In the genomic region with DNA sequence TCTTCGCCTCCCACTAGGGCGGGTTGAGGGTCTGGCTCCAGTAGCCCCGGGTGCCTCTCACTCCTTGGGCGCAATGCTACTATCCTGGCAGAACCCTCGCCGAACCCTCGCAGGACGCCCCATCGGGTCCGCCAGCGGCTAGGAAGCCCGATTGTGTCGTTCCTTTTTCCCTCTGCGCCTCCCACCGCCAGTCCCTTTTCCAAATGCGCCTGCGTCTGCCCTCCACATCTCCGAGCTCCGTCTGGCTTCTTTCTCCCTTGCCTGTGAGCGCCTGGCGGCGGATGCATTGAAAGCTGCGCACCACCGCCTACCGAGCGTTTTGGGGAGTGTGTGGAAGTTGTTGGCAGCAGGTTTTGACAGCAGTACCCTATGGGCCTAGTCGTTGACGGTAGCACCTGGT, we compare ENCODE assay signal across 10 cellular contexts. TPM values are rescaled to one million over a fixed set of nuclear protein-coding genes. Genes with fewer than 3 reads are reported as not detected.
DNase-seq lines count a peak whose midpoint lies in the region; ATAC-seq and TF ChIP-seq lines count a peak whose summit lies in the region.
"Had no signal": no experiment of that assay in that cellular context is flagged by ENCODE, and none has a peak within 500 bp of the region (broad histone marks: within the 10 kb centered on the region; RNA-seq: fewer than 3 reads in every experiment).

No MANE protein-coding gene starts in this region.

- no peaks in the 10 kb centered on the region for H3K36me3 ChIP-seq in ACC112 (ENCODE audit: insufficient read depth, low read length)
- no peaks in the 10 kb centered on the region for H3K36me3 ChIP-seq in Caco-2 (ENCODE audit: control insufficient read depth, insufficient read depth, low read length)

- H3K9me3 Mint-ChIP-seq in activated T-cell treated with anti-CD3 and anti-CD28 coated beads, Interleukin-2, amount 50 U/mL, for 4 hours = no peaks in the 10 kb centered on the region
- H3K9me3 Mint-ChIP-seq in Caco-2 (ENCODE audit: unreplicated experiment) = no peaks in the 10 kb centered on the region

- no peak overlapping the region for H3K4me3 Mint-ChIP-seq in activated T-cell treated with anti-CD3 and anti-CD28 coated beads, Interleukin-2, amount 50 U/mL, for 4 hours
- H3K4me3 Mint-ChIP-seq in Caco-2 (ENCODE audit: unreplicated experiment) = no peak overlapping the region

- no peak for TF ChIP-seq CTCF in Caco-2 (IDR thresholded peaks at IDR 0.05; ENCODE audit: insufficient read depth in 1 of 2, low read depth in 1 of 2, low read length in 1 of 2, severe bottlenecking in 1 of 2, unreplicated experiment in 1 of 2)

- H2AFZ ChIP-seq in ACC112 (ENCODE audit: low read length, unreplicated experiment) = peak overlapping the region; percentile 10

- H3K79me2 ChIP-seq in ACC112 (ENCODE audit: control insufficient read depth, insufficient read depth, low read length, unreplicated experiment) = no peaks in the 10 kb centered on the region

- H3K4me1 ChIP-seq in ACC112 (ENCODE audit: control insufficient read depth, insufficient read depth, low read length, unreplicated experiment) = no peaks in the 10 kb centered on the region
- no peaks in the 10 kb centered on the region for H3K4me1 ChIP-seq in Caco-2

- DNase-seq in NCI-H524 (lab: John Stamatoyannopoulos, UW) = peak; percentile 76 to 87
- DNase-seq in fibroblast of peridontal ligament (ENCODE audit: extremely low read depth) = peak; percentile 79
- peak; percentile 68 for DNase-seq in myocyte (ENCODE audit: low read depth)
- DNase-seq in activated T-cell treated with anti-CD3 and anti-CD28 coated beads, Interleukin-2, amount 50 U/mL, for 4 hours = no peak
- DNase-seq in NCI-H2196 (lab: John Stamatoyannopoulos, UW; ENCODE audit: unreplicated experiment) = no peak
- DNase-seq in Caco-2 = no peak
- DNase-seq: T-helper 1 cell had no signal

- peaks cover 14% of the 10 kb centered on the region for H3K27me3 Mint-ChIP-seq in activated T-cell treated with anti-CD3 and anti-CD28 coated beads, Interleukin-2, amount 50 U/mL, for 4 hours (ENCODE audit: low read depth)
- no peaks in the 10 kb centered on the region for H3K27me3 Mint-ChIP-seq in Caco-2 (ENCODE audit: insufficient read depth, unreplicated experiment)

- BruUV-seq in Caco-2 (replicated peaks; lab: Mats Ljungman, UMichigan) = no TSS peak

- H3K27me3 ChIP-seq in ACC112 (ENCODE audit: insufficient read depth, low read length) (no peaks in the 10 kb centered on the region), Caco-2 (replicated peaks; ENCODE audit: control insufficient read depth, insufficient read depth, low read length) (no peaks in the 10 kb centered on the region)

- H3K4me3 ChIP-seq in ACC112 (ENCODE audit: low read depth, low read length) (peak overlapping the region; percentile 70), Caco-2 (ENCODE audit: low read depth, low read length) (no peak overlapping the region)

- POLR2A ChIA-PET in Caco-2 (lab: Charles Lee) = no interaction called here

- H3K9me3 ChIP-seq in Caco-2 = no peaks in the 10 kb centered on the region

- no peak overlapping the region for H3K27ac Mint-ChIP-seq in Caco-2 (ENCODE audit: unreplicated experiment)

- ATAC-seq in activated T-cell treated with anti-CD3 and anti-CD28 coated beads, Interleukin-2, amount 50 U/mL, for 4 hours = no peak
- ATAC-seq in GM21717 (IDR thresholded peaks at IDR 0.05; ENCODE audit: unreplicated experiment) = no peak

- H3K27ac ChIP-seq in ACC112 (ENCODE audit: low read depth, low read length) = no peak overlapping the region
- H3K27ac ChIP-seq: C4-2B had no signal

- no peaks in the 10 kb centered on the region for H3K36me3 Mint-ChIP-seq in activated T-cell treated with anti-CD3 and anti-CD28 coated beads, Interleukin-2, amount 50 U/mL, for 4 hours (ENCODE audit: insufficient read depth)
- no peaks in the 10 kb centered on the region for H3K36me3 Mint-ChIP-seq in Caco-2 (ENCODE audit: insufficient read depth, unreplicated experiment)

- CTCF ChIA-PET in Caco-2 (lab: Charles Lee) = no interaction called here

- intact Hi-C loops in Caco-2 (cut with micrococcal nuclease; ENCODE audit: unreplicated experiment) = no loop called here

- H3K4me1 Mint-ChIP-seq in activated T-cell treated with anti-CD3 and anti-CD28 coated beads, Interleukin-2, amount 50 U/mL, for 4 hours (ENCODE audit: low read depth) = no peaks in the 10 kb centered on the region
- no peaks in the 10 kb centered on the region for H3K4me1 Mint-ChIP-seq in Caco-2 (ENCODE audit: low read depth, unreplicated experiment)

RNA-seq across cellular contexts. Expression of gene DIRAS3, which starts 1.0 kb away (rescaled TPM):
- total RNA-seq in myocyte (5.7 and 6.3 TPM in 2 replicates), Caco-2 (2022) (not detected in 2 replicates)
- polyA plus RNA-seq in myocyte (2012) = 5.3 TPM
- not detected for total RNA-seq in activated T-cell treated with anti-CD3 and anti-CD28 coated beads, Interleukin-2, amount 50 U/mL, for 4 hours

Comparison
In these comparisons a context has a peak if more than half of its experiments do, and no peak if none do; other contexts are left out.
1. DNase-seq: peak in NCI-H524 (2 of 2), fibroblast of peridontal ligament (single experiment) and myocyte (single experiment); none in activated T-cell treated with anti-CD3 and anti-CD28 coated beads, Interleukin-2, amount 50 U/mL, for 4 hours (single experiment), NCI-H2196 (single experiment) and Caco-2 (0 of 2).